ENCODE assay signal across 8 cellular contexts in genomic region chr4:119626420-119626819, GRCh38. TPM values are rescaled to one million over a fixed set of nuclear protein-coding genes. Genes with fewer than 3 reads are reported as not detected.
DNase-seq lines count a peak whose midpoint lies in the region; ATAC-seq and TF ChIP-seq lines count a peak whose summit lies in the region.

No MANE protein-coding gene starts in this region.

- in situ Hi-C loops in astrocyte of the spinal cord (cut with HindIII; ENCODE audit: low sequenced_read_pairs): no loop called here

- TF ChIP-seq CTCF in astrocyte of the spinal cord (IDR thresholded peaks at IDR 0.05; ENCODE audit: low read depth, low read length) (no peak), left lung (IDR thresholded peaks at IDR 0.05) (no peak)

- no peak for DNase-seq in T-helper 2 cell treated with Interferon-gamma antibody and Interleukin-4, amounts not matched to agents 5 μg/mL and 100 μg/mL, for 36 hours (ENCODE audit: low spot score)
- DNase-seq in T-helper 2 cell (no peak), astrocyte of the spinal cord (ENCODE audit: low read depth, low spot score) (no peak), left lung (no peak), Ammon's horn (ENCODE audit: low spot score) (no peak), kidney tubule cell (ENCODE audit: low spot score) (no peak)

- H3K9me3 ChIP-seq in left lung (no peaks in the 10 kb centered on the region), subcutaneous abdominal adipose tissue (ENCODE audit: control insufficient read depth in 5 of 5, low read length in 5 of 5) (no peaks in the 10 kb centered on the region)

- H3K9ac ChIP-seq in subcutaneous abdominal adipose tissue (ENCODE audit: low read length in 5 of 5): peak overlapping the region in 3 of 5 donors; percentile 39 to 69 (median 64)

- no peaks in the 10 kb centered on the region for H3K9me3 Mint-ChIP-seq in T-helper 2 cell treated with Interferon-gamma antibody and Interleukin-4, amounts not matched to agents 5 μg/mL and 100 μg/mL, for 36 hours

- intact Hi-C loops in left lung (cut with DNase I): loop anchor here in 1 of 2 donors (5.0 to 10.0 kb wide), 2 partner anchors 62 to 426 kb away; no protein-coding TSS in a partner anchor

- H3K27ac ChIP-seq in left lung (peak overlapping the region; percentile 84 to 88), subcutaneous abdominal adipose tissue (ENCODE audit: low read depth, low read length) (peak overlapping the region; percentile 41)

- H3K4me1 Mint-ChIP-seq in T-helper 2 cell treated with Interferon-gamma antibody and Interleukin-4, amounts not matched to agents 5 μg/mL and 100 μg/mL, for 36 hours (ENCODE audit: low read depth): peaks cover 15% of the 10 kb centered on the region

- H3K36me3 ChIP-seq in left lung (no peaks in the 10 kb centered on the region), subcutaneous abdominal adipose tissue (ENCODE audit: control insufficient read depth in 5 of 5, insufficient read depth in 5 of 5, low read length in 5 of 5) (no peaks in the 10 kb centered on the region)

- H3K4me3 ChIP-seq in astrocyte of the spinal cord (ENCODE audit: low read depth, low read length) (peak overlapping the region; percentile 79), left lung (peak overlapping the region; percentile 72 to 84), subcutaneous abdominal adipose tissue (ENCODE audit: low read depth in 1 of 5, low read length in 5 of 5) (peak overlapping the region in 4 of 5 donors; percentile 61 to 83 (median 80))

- H3K4me3 Mint-ChIP-seq in T-helper 2 cell treated with Interferon-gamma antibody and Interleukin-4, amounts not matched to agents 5 μg/mL and 100 μg/mL, for 36 hours: peak overlapping the region; percentile 78

- no peaks in the 10 kb centered on the region for H3K36me3 Mint-ChIP-seq in T-helper 2 cell treated with Interferon-gamma antibody and Interleukin-4, amounts not matched to agents 5 μg/mL and 100 μg/mL, for 36 hours (ENCODE audit: low read depth)

- no peak overlapping the region for H3K27ac Mint-ChIP-seq in T-helper 2 cell treated with Interferon-gamma antibody and Interleukin-4, amounts not matched to agents 5 μg/mL and 100 μg/mL, for 36 hours

- H3K27me3 Mint-ChIP-seq in T-helper 2 cell treated with Interferon-gamma antibody and Interleukin-4, amounts not matched to agents 5 μg/mL and 100 μg/mL, for 36 hours (ENCODE audit: low read depth): peaks cover 48% of the 10 kb centered on the region

- ATAC-seq in left lung: no peak
- no peak for ATAC-seq in GM18858 (IDR thresholded peaks at IDR 0.05; ENCODE audit: unreplicated experiment)

- H3K4me1 ChIP-seq in left lung: peaks cover 3 to 25% of the 10 kb centered on the region in 2 donors
- peaks cover 0 to 27% (median 25%) of the 10 kb centered on the region in 5 donors for H3K4me1 ChIP-seq in subcutaneous abdominal adipose tissue (ENCODE audit: control insufficient read depth in 5 of 5, insufficient read depth in 5 of 5, low read length in 5 of 5)

- H3K27me3 ChIP-seq in left lung (peaks cover 0 to 58% of the 10 kb centered on the region in 2 donors), subcutaneous abdominal adipose tissue (ENCODE audit: control insufficient read depth in 5 of 5, insufficient read depth in 4 of 5, low read length in 5 of 5) (peaks cover 0 to 4% (median 0%) of the 10 kb centered on the region in 5 donors)

RNA-seq across cellular contexts. Expression of gene PDE5A, which starts 2.2 kb away (rescaled TPM):
- total RNA-seq in left lung: 10 to 100 TPM; 26.7 to 46.6 TPM
